ENCODE assay signal across 20 cellular contexts in the genomic region with DNA sequence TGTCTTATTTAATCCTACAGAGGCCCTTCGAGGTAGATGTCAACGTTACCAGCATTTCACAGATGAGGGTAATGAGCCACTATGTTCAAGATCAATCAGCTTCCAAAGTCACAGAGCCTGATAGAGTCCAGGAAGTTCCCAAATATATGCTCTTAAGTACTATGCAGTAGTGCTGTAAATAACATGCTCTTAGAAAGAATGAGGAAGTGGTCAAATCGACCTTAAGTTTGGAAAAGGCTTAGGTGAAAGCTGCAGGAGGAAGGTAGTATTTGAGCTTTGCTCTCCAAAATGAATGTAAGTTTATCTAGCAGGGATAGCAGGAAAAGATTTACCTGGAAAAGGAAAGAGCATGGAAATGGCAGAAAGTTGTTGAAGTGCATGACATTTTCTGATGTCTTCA.
DNase-seq lines count a peak whose midpoint lies in the region; ATAC-seq, FAIRE-seq and TF ChIP-seq lines count a peak whose summit lies in the region.
"Had no signal": no experiment of that assay in that cellular context is flagged by ENCODE, and none has a peak within 500 bp of the region (broad histone marks: within the 10 kb centered on the region; RNA-seq: fewer than 3 reads in every experiment).

No MANE protein-coding gene starts in this region.

- FAIRE-seq in endothelial cell of umbilical vein (lab: Jason Lieb, UNC) = no peak
- FAIRE-seq: HTR-8/SVneo had no signal

- H3K9ac ChIP-seq in OCI-LY3 (ENCODE audit: low read length) (no peak overlapping the region), endothelial cell of umbilical vein (replicated peaks; ENCODE audit: extremely low read depth, insufficient read depth, low read length) (peak overlapping the region; percentile 1), skeletal muscle satellite cell (ENCODE audit: low read depth, low read length) (no peak overlapping the region)

- no peaks in the 10 kb centered on the region for H3K36me3 Mint-ChIP-seq in activated T-helper 2 cell treated with anti-CD3 and anti-CD28 coated beads, Interferon-gamma antibody, Interleukin-2, Interleukin-4, amounts not matched to agents 10 μg/mL and 5 μg/mL and 100 μg/mL, durations not matched to agents 14 hours and 24 hours and 36 hours (ENCODE audit: low read depth)
- H3K36me3 Mint-ChIP-seq: CD8-positive, alpha-beta T cell had no signal

- H2AFZ ChIP-seq in OCI-LY3 (ENCODE audit: low read depth, low read length) = no peak overlapping the region
- H2AFZ ChIP-seq in endothelial cell of umbilical vein (ENCODE audit: low read depth, low read length) = no peak overlapping the region

- intact Hi-C loops in endothelial cell of umbilical vein (cut with micrococcal nuclease) = loop anchor here (2.0 kb wide), 1 partner anchor 244 kb away; no protein-coding TSS in a partner anchor
- intact Hi-C loops in activated T-helper 2 cell treated with anti-CD3 and anti-CD28 coated beads, Interferon-gamma antibody, Interleukin-2, Interleukin-4, amounts not matched to agents 10 μg/mL and 5 μg/mL and 100 μg/mL, durations not matched to agents 14 hours and 24 hours and 36 hours (cut with micrococcal nuclease) = no loop called here

- CTCF ChIA-PET in endothelial cell of umbilical vein (lab: Charles Lee) (interaction anchor here (0.6 to 2.0 kb wide), 5 partner anchors 11 to 847 kb away, joined by 3 to 9 read pairs (median 3); no protein-coding TSS in a partner anchor), GM10248 (lab: Yijun Ruan, JAX) (interaction anchor here (1.3 to 1.9 kb wide), 4 partner anchors 9 to 37 kb away, joined by 3 to 8 read pairs (median 4); no protein-coding TSS in a partner anchor)

- ATAC-seq in HG02763 (IDR thresholded peaks at IDR 0.05; ENCODE audit: unreplicated experiment) = no peak
- ATAC-seq: CD8-positive, alpha-beta T cell; T-helper 17 cell had no signal

- H3K27me3 ChIP-seq in OCI-LY3 (ENCODE audit: low read depth, low read length) = peaks cover 15% of the 10 kb centered on the region
- no peaks in the 10 kb centered on the region for H3K27me3 ChIP-seq in endothelial cell of umbilical vein (ENCODE audit: control insufficient read depth in 2 of 2, insufficient read depth in 2 of 2, low read length in 2 of 2)
- H3K27me3 ChIP-seq in skeletal muscle satellite cell (ENCODE audit: control insufficient read depth, insufficient read depth, low read length) = no peaks in the 10 kb centered on the region
- H3K27me3 ChIP-seq: adrenal gland, neutrophil, Peyer's patch had no signal

- TF ChIP-seq CTCF in OCI-LY3 (IDR thresholded peaks at IDR 0.05; ENCODE audit: low read depth, low read length) (no peak), endothelial cell of umbilical vein (IDR thresholded peaks at IDR 0.05; ENCODE audit: extremely low read depth in 1 of 2, insufficient read depth in 1 of 2, low read depth in 1 of 2, low read length in 2 of 2) (no peak), GM10248 (IDR thresholded peaks at IDR 0.05; ENCODE audit: control extremely low read depth, extremely low read depth, low read depth, missing control alignments) (no peak)

- POLR2A ChIA-PET in endothelial cell of umbilical vein (lab: Charles Lee) (interaction anchor here (1.1 kb wide), 1 partner anchor 96 kb away, joined by 3 read pairs; no protein-coding TSS in a partner anchor), GM10248 (lab: Yijun Ruan, JAX) (no interaction called here)

- H3K4me3 ChIP-seq in OCI-LY3 (ENCODE audit: low read length) (no peak overlapping the region), endothelial cell of umbilical vein (replicated peaks in 1 of 3; ENCODE audit: insufficient read depth in 1 of 3, low read depth in 1 of 3, low read length in 3 of 3) (no peak overlapping the region), skeletal muscle satellite cell (ENCODE audit: low read length) (no peak overlapping the region)
- H3K4me3 ChIP-seq: adrenal gland, Peyer's patch, skin epidermis had no signal

- H3K36me3 ChIP-seq in OCI-LY3 (replicated peaks; ENCODE audit: low read depth, low read length) = no peaks in the 10 kb centered on the region
- no peaks in the 10 kb centered on the region for H3K36me3 ChIP-seq in endothelial cell of umbilical vein (ENCODE audit: control insufficient read depth in 2 of 2, extremely low read depth in 1 of 2, insufficient read depth in 2 of 2, low read length in 2 of 2)
- H3K36me3 ChIP-seq in skeletal muscle satellite cell (ENCODE audit: insufficient read depth, low read length) = no peaks in the 10 kb centered on the region
- H3K36me3 ChIP-seq: adrenal gland, neutrophil, Peyer's patch had no signal

- H3K27ac ChIP-seq in OCI-LY3 (ENCODE audit: low read length) = no peak overlapping the region
- peak overlapping the region; percentile 69 for H3K27ac ChIP-seq in endothelial cell of umbilical vein (ENCODE audit: insufficient read depth, low read depth, low read length)
- H3K27ac ChIP-seq: 22Rv1, adrenal gland, neutrophil had no signal

- peak; percentile 2 for DNase-seq in DMS53 (lab: John Stamatoyannopoulos, UW)
- no peak for DNase-seq in DMS53 treated with DMSO at 0.1 percent for 48 hours (lab: John Stamatoyannopoulos, UW; ENCODE audit: unreplicated experiment)
- no peak for DNase-seq in endothelial cell of umbilical vein (ENCODE audit: low read depth, low spot score)
- DNase-seq in activated T-helper 2 cell treated with anti-CD3 and anti-CD28 coated beads, Interferon-gamma antibody, Interleukin-2, Interleukin-4, amounts not matched to agents 10 μg/mL and 5 μg/mL and 100 μg/mL, durations not matched to agents 14 hours and 24 hours and 36 hours (ENCODE audit: low spot score) = no peak
- DNase-seq in GM10248 (ENCODE audit: extremely low spot score) = no peak
- DNase-seq: activated CD4-positive, alpha-beta T cell treated with anti-CD3 and anti-CD28 coated beads for 4 hours; activated T-cell treated with anti-CD3 and anti-CD28 coated beads, Interleukin-2, amount 50 U/mL, for 1 hour; adrenal gland; CD8-positive, alpha-beta T cell; NCI-H1417; NCI-H2227 treated with DMSO at 0.1 percent for 48 hours; Peyer's patch; T-helper 17 cell had no signal

- no peaks in the 10 kb centered on the region for H3K9me3 ChIP-seq in OCI-LY3 (ENCODE audit: insufficient read depth, low read length)
- no peaks in the 10 kb centered on the region for H3K9me3 ChIP-seq in endothelial cell of umbilical vein (replicated peaks; ENCODE audit: control insufficient read depth, insufficient read depth, low read length)
- no peaks in the 10 kb centered on the region for H3K9me3 ChIP-seq in skeletal muscle satellite cell (replicated peaks; ENCODE audit: low read length)
- H3K9me3 ChIP-seq: adrenal gland, neutrophil, Peyer's patch had no signal

- no peak overlapping the region for H3K27ac Mint-ChIP-seq in activated T-helper 2 cell treated with anti-CD3 and anti-CD28 coated beads, Interferon-gamma antibody, Interleukin-2, Interleukin-4, amounts not matched to agents 10 μg/mL and 5 μg/mL and 100 μg/mL, durations not matched to agents 14 hours and 24 hours and 36 hours
- H3K27ac Mint-ChIP-seq: CD8-positive, alpha-beta T cell; T-helper 17 cell had no signal

- H3K4me2 ChIP-seq in OCI-LY3 (ENCODE audit: low read length) (peak overlapping the region; percentile 23), endothelial cell of umbilical vein (ENCODE audit: insufficient read depth, low read length) (peak overlapping the region; percentile 72), skeletal muscle satellite cell (ENCODE audit: low read length) (peak overlapping the region; percentile 5)

- H3K4me3 Mint-ChIP-seq in activated T-helper 2 cell treated with anti-CD3 and anti-CD28 coated beads, Interferon-gamma antibody, Interleukin-2, Interleukin-4, amounts not matched to agents 10 μg/mL and 5 μg/mL and 100 μg/mL, durations not matched to agents 14 hours and 24 hours and 36 hours (ENCODE audit: low read depth) = no peak overlapping the region
- H3K4me3 Mint-ChIP-seq: CD8-positive, alpha-beta T cell; T-helper 17 cell had no signal

- no peaks in the 10 kb centered on the region for H3K9me1 ChIP-seq in endothelial cell of umbilical vein (replicated peaks; ENCODE audit: control insufficient read depth, extremely low read depth, insufficient read depth, low read length)

- TF ChIP-seq POLR2A in endothelial cell of umbilical vein (IDR thresholded peaks at IDR 0.05; ENCODE audit: low read depth, low read length) = no peak

- H3K4me1 ChIP-seq in OCI-LY3 (ENCODE audit: low read length) = peaks cover 29% of the 10 kb centered on the region
- peaks cover 40% of the 10 kb centered on the region for H3K4me1 ChIP-seq in endothelial cell of umbilical vein (ENCODE audit: control insufficient read depth, extremely low read depth, insufficient read depth, low read length)
- H3K4me1 ChIP-seq in skeletal muscle satellite cell (ENCODE audit: control insufficient read depth, insufficient read depth, low read length) = peaks cover 36% of the 10 kb centered on the region

- dilution Hi-C loops in endothelial cell of umbilical vein (cut with MboI; ENCODE audit: extremely low pct_ligation_motif_present, low sequenced_read_pairs) = no loop called here

- no peaks in the 10 kb centered on the region for H3K9me3 Mint-ChIP-seq in activated T-helper 2 cell treated with anti-CD3 and anti-CD28 coated beads, Interferon-gamma antibody, Interleukin-2, Interleukin-4, amounts not matched to agents 10 μg/mL and 5 μg/mL and 100 μg/mL, durations not matched to agents 14 hours and 24 hours and 36 hours
- H3K9me3 Mint-ChIP-seq: CD8-positive, alpha-beta T cell had no signal

- peaks cover 3% of the 10 kb centered on the region for H3K4me1 Mint-ChIP-seq in activated T-helper 2 cell treated with anti-CD3 and anti-CD28 coated beads, Interferon-gamma antibody, Interleukin-2, Interleukin-4, amounts not matched to agents 10 μg/mL and 5 μg/mL and 100 μg/mL, durations not matched to agents 14 hours and 24 hours and 36 hours (ENCODE audit: low read depth)
- H3K4me1 Mint-ChIP-seq: T-helper 17 cell had no signal

- H3K79me2 ChIP-seq in OCI-LY3 (ENCODE audit: low read length) = no peaks in the 10 kb centered on the region
- H3K79me2 ChIP-seq in endothelial cell of umbilical vein (ENCODE audit: control insufficient read depth, insufficient read depth, low read length) = no peaks in the 10 kb centered on the region

- no peaks in the 10 kb centered on the region for H3K27me3 Mint-ChIP-seq in activated T-helper 2 cell treated with anti-CD3 and anti-CD28 coated beads, Interferon-gamma antibody, Interleukin-2, Interleukin-4, amounts not matched to agents 10 μg/mL and 5 μg/mL and 100 μg/mL, durations not matched to agents 14 hours and 24 hours and 36 hours (ENCODE audit: low read depth)
- H3K27me3 Mint-ChIP-seq: T-helper 17 cell had no signal

- BruUV-seq in endothelial cell of umbilical vein (replicated peaks; lab: Mats Ljungman, UMichigan) = TSS peak; percentile 19

- H4K20me1 ChIP-seq in OCI-LY3 (ENCODE audit: insufficient read depth, low read length) (no peaks in the 10 kb centered on the region), endothelial cell of umbilical vein (replicated peaks; ENCODE audit: control insufficient read depth, extremely low read depth, insufficient read depth, low read length) (no peaks in the 10 kb centered on the region)

TF ChIP-seq in endothelial cell of umbilical vein, 7 proteins besides CTCF, POLR2A, EP300 and RAD21:
- TF ChIP-seq MYC (IDR thresholded peaks at IDR 0.05; ENCODE audit: low read depth, low read length) (no peak), FOS (IDR thresholded peaks at IDR 0.05; ENCODE audit: borderline replicate concordance, insufficient read depth, low read length) (no peak)

Comparison
In these comparisons a context has a peak if more than half of its experiments do, and no peak if none do; other contexts are left out.
1. H3K4me2 ChIP-seq: peak in every context shown above with its lines; median percentile 72 in endothelial cell of umbilical vein; 23 in OCI-LY3; 5 in skeletal muscle satellite cell.